Comparison of ENCODE assay signal across 11 cellular contexts in genomic region chr5:140181002-140181483, GRCh38. TPM values are rescaled to one million over a fixed set of nuclear protein-coding genes. Genes with fewer than 3 reads are reported as not detected.
DNase-seq lines count a peak whose midpoint lies in the region; ATAC-seq and TF ChIP-seq lines count a peak whose summit lies in the region.
"Had no signal": no experiment of that assay in that cellular context is flagged by ENCODE, and none has a peak within 500 bp of the region (broad histone marks: within the 10 kb centered on the region; RNA-seq: fewer than 3 reads in every experiment).

No MANE protein-coding gene starts in this region.

- intact Hi-C loops in tibial artery (cut with DNase I; ENCODE audit: low total_unique reads): no loop called here

- H3K4me1 ChIP-seq in endocrine pancreas (ENCODE audit: control insufficient read depth, insufficient read depth, low read length) (peaks cover 19% of the 10 kb centered on the region), skeletal muscle tissue (ENCODE audit: control insufficient read depth in 3 of 3, insufficient read depth in 3 of 3, low read length in 3 of 3) (peaks cover 59 to 63% (median 62%) of the 10 kb centered on the region in 3 donors), tibial artery (peaks cover 0 to 49% (median 23%) of the 10 kb centered on the region in 4 donors)

- H3K36me3 ChIP-seq in endocrine pancreas (ENCODE audit: control insufficient read depth, insufficient read depth, low read length) (no peaks in the 10 kb centered on the region), skeletal muscle tissue (ENCODE audit: control insufficient read depth in 3 of 3, insufficient read depth in 3 of 3, low read length in 3 of 3) (peaks cover 0 to 3% (median 0%) of the 10 kb centered on the region in 3 donors), tibial artery (no peaks in the 10 kb centered on the region)

- peak overlapping the region; percentile 54 for H3K27ac ChIP-seq in skeletal muscle tissue (ENCODE audit: low read depth, low read length)
- no peak overlapping the region for H3K27ac ChIP-seq in tibial artery
- H3K27ac ChIP-seq: 22Rv1 had no signal

- H3K9ac ChIP-seq in endocrine pancreas (ENCODE audit: control insufficient read depth, insufficient read depth, low read length) (no peak overlapping the region), skeletal muscle tissue (ENCODE audit: low read depth in 1 of 3, low read length in 3 of 3) (peak overlapping the region; percentile 14 to 54 (median 40))

- ATAC-seq in HG02759 (IDR thresholded peaks at IDR 0.05; ENCODE audit: unreplicated experiment): peak; percentile 60

- no peaks in the 10 kb centered on the region for H3K9me3 ChIP-seq in endocrine pancreas (ENCODE audit: control insufficient read depth, low read length)
- H3K9me3 ChIP-seq in skeletal muscle tissue (ENCODE audit: control insufficient read depth in 3 of 3, low read length in 3 of 3): no peaks in the 10 kb centered on the region
- H3K9me3 ChIP-seq in tibial artery: no peaks in the 10 kb centered on the region

- H3K4me3 ChIP-seq in endocrine pancreas (ENCODE audit: control insufficient read depth, insufficient read depth, low read length) (peak overlapping the region; percentile 71), skeletal muscle tissue (ENCODE audit: low read length in 3 of 3) (peak overlapping the region in 1 of 3 donors; percentile 20), tibial artery (no peak overlapping the region)
- H3K4me3 ChIP-seq: smooth muscle cell had no signal

- H3K27me3 ChIP-seq in endocrine pancreas (ENCODE audit: control insufficient read depth, insufficient read depth, low read length): no peaks in the 10 kb centered on the region
- no peaks in the 10 kb centered on the region for H3K27me3 ChIP-seq in skeletal muscle tissue (ENCODE audit: control insufficient read depth in 3 of 3, insufficient read depth in 3 of 3, low read length in 3 of 3)
- H3K27me3 ChIP-seq in tibial artery: no peaks in the 10 kb centered on the region

- no peak for TF ChIP-seq CTCF in tibial artery (IDR thresholded peaks at IDR 0.05)

- peak; percentile 1 for DNase-seq in NCI-H1105 treated with DMSO at 0.1 percent for 48 hours (lab: John Stamatoyannopoulos, UW)
- DNase-seq in NCI-H1105 (lab: John Stamatoyannopoulos, UW): no peak
- no peak for DNase-seq in NCI-H2196 (lab: John Stamatoyannopoulos, UW; ENCODE audit: unreplicated experiment)
- no peak for DNase-seq in tibial artery
- no peak for DNase-seq in CD1c-positive myeloid dendritic cell (ENCODE audit: extremely low spot score)
- DNase-seq: stimulated activated naive CD4-positive, alpha-beta T cell had no signal

RNA-seq across cellular contexts. Expression of gene CYSTM1, which starts 6.1 kb away (rescaled TPM):
- 3.1 TPM for total RNA-seq in skeletal muscle tissue

RNA-seq across cellular contexts. Expression of gene IGIP, which starts 55.3 kb away (rescaled TPM):
- total RNA-seq in skeletal muscle tissue: 5.7 TPM
